10 cellular contexts compared by ENCODE assay signal in genomic region chr2:191486584-191487320, GRCh38.
A peak's percentile ranks its signal among the peaks of the same experiment; 100 is the strongest.
DNase-seq lines count a peak whose midpoint lies in the region; ATAC-seq and TF ChIP-seq lines count a peak whose summit lies in the region.
"Had no signal": no experiment of that assay in that cellular context is flagged by ENCODE, and none has a peak within 500 bp of the region (broad histone marks: within the 10 kb centered on the region; RNA-seq: fewer than 3 reads in every experiment).

No MANE protein-coding gene starts in this region.

- H3K4me1 ChIP-seq in RWPE2 (ENCODE audit: insufficient read depth, poor library complexity, severe bottlenecking), result peaks cover 24% of the 10 kb centered on the region

- no peaks in the 10 kb centered on the region for H3K27me3 ChIP-seq in RWPE2 (ENCODE audit: insufficient read depth, poor library complexity, severe bottlenecking)

- peaks cover 4% of the 10 kb centered on the region for H3K9me3 Mint-ChIP-seq in stimulated activated effector memory CD8-positive, alpha-beta T cell treated with anti-CD3 and anti-CD28 coated beads, Interleukin-12 subunit alpha, Interleukin-12 subunit beta, amount 100 ng/mL, for 72 hours
- H3K9me3 Mint-ChIP-seq in endothelial cell (ENCODE audit: unreplicated experiment), result peaks cover 13% of the 10 kb centered on the region

- H3K4me3 Mint-ChIP-seq in stimulated activated effector memory CD8-positive, alpha-beta T cell treated with anti-CD3 and anti-CD28 coated beads, Interleukin-12 subunit alpha, Interleukin-12 subunit beta, amount 100 ng/mL, for 72 hours, result no peak overlapping the region
- H3K4me3 Mint-ChIP-seq in endothelial cell (ENCODE audit: unreplicated experiment), result no peak overlapping the region

- H3K9me3 ChIP-seq in RWPE2 (ENCODE audit: severe bottlenecking), result no peaks in the 10 kb centered on the region

- H3K36me3 ChIP-seq in RWPE2 (ENCODE audit: low read depth), result no peaks in the 10 kb centered on the region

- peaks cover 1% of the 10 kb centered on the region for H3K27me3 Mint-ChIP-seq in endothelial cell (ENCODE audit: unreplicated experiment)

- H3K4me1 Mint-ChIP-seq in stimulated activated effector memory CD8-positive, alpha-beta T cell treated with anti-CD3 and anti-CD28 coated beads, Interleukin-12 subunit alpha, Interleukin-12 subunit beta, amount 100 ng/mL, for 72 hours, result no peaks in the 10 kb centered on the region
- peaks cover 28% of the 10 kb centered on the region for H3K4me1 Mint-ChIP-seq in endothelial cell (ENCODE audit: unreplicated experiment)

- no peak overlapping the region for H3K4me3 ChIP-seq in RWPE2 (ENCODE audit: severe bottlenecking)

- DNase-seq in stimulated activated CD4-positive, alpha-beta T cell treated with anti-CD3 and anti-CD28 coated beads, Interleukin-15, amount 100 ng/mL, for 24 hours, result peak; percentile 29
- DNase-seq in stimulated activated CD4-positive, alpha-beta T cell treated with anti-CD3 and anti-CD28 coated beads, Interleukin-4, amount 100 ng/mL, for 4 hours, result no peak
- peak; percentile 80 for DNase-seq in RWPE2 (ENCODE audit: low spot score)
- DNase-seq in fibroblast of the conjunctiva (ENCODE audit: low read depth), result peak; percentile 51
- no peak for DNase-seq in stimulated activated effector memory CD8-positive, alpha-beta T cell treated with anti-CD3 and anti-CD28 coated beads, Interleukin-12 subunit alpha, Interleukin-12 subunit beta, amount 100 ng/mL, for 72 hours (ENCODE audit: low spot score in 2 of 2)
- DNase-seq in endothelial cell (ENCODE audit: low spot score), result no peak
- no peak for DNase-seq in NCI-H128 (lab: John Stamatoyannopoulos, UW; ENCODE audit: unreplicated experiment)
- DNase-seq: activated T-cell treated with anti-CD3 and anti-CD28 coated beads, Interleukin-2, amount 50 U/mL, for 1 hour had no signal

- H3K36me3 Mint-ChIP-seq in stimulated activated effector memory CD8-positive, alpha-beta T cell treated with anti-CD3 and anti-CD28 coated beads, Interleukin-12 subunit alpha, Interleukin-12 subunit beta, amount 100 ng/mL, for 72 hours, result no peaks in the 10 kb centered on the region
- H3K36me3 Mint-ChIP-seq in endothelial cell (ENCODE audit: low read depth, unreplicated experiment), result peaks cover 14% of the 10 kb centered on the region

- H3K27ac ChIP-seq in RWPE2 (ENCODE audit: poor library complexity, severe bottlenecking), result peak overlapping the region; percentile 53

- ATAC-seq in RWPE2 (ENCODE audit: low read depth) (peak; percentile 93), HG03457 (IDR thresholded peaks at IDR 0.05; ENCODE audit: unreplicated experiment) (no peak)
- peak; percentile 43 for ATAC-seq in stimulated activated effector memory CD8-positive, alpha-beta T cell treated with anti-CD3 and anti-CD28 coated beads, Interleukin-12 subunit alpha, Interleukin-12 subunit beta, amount 100 ng/mL, for 72 hours
- ATAC-seq: Right ventricle myocardium inferior had no signal

- no peak overlapping the region for H3K27ac Mint-ChIP-seq in stimulated activated effector memory CD8-positive, alpha-beta T cell treated with anti-CD3 and anti-CD28 coated beads, Interleukin-12 subunit alpha, Interleukin-12 subunit beta, amount 100 ng/mL, for 72 hours
- no peak overlapping the region for H3K27ac Mint-ChIP-seq in endothelial cell (ENCODE audit: unreplicated experiment)

- no peak for TF ChIP-seq CTCF in RWPE2 (IDR thresholded peaks at IDR 0.05; ENCODE audit: poor library complexity, severe bottlenecking)
- no peak for TF ChIP-seq CTCF in endothelial cell (IDR thresholded peaks at IDR 0.05; ENCODE audit: unreplicated experiment)

Comparison
In these comparisons a context has a peak if more than half of its experiments do, and no peak if none do; other contexts are left out.
1. DNase-seq: peak in stimulated activated CD4-positive, alpha-beta T cell treated with anti-CD3 and anti-CD28 coated beads, Interleukin-15, amount 100 ng/mL, for 24 hours (single experiment), RWPE2 (single experiment) and fibroblast of the conjunctiva (single experiment); none in stimulated activated CD4-positive, alpha-beta T cell treated with anti-CD3 and anti-CD28 coated beads, Interleukin-4, amount 100 ng/mL, for 4 hours (0 of 2), stimulated activated effector memory CD8-positive, alpha-beta T cell treated with anti-CD3 and anti-CD28 coated beads, Interleukin-12 subunit alpha, Interleukin-12 subunit beta, amount 100 ng/mL, for 72 hours (0 of 2), endothelial cell (single experiment) and NCI-H128 (single experiment).